ENCODE assay signal across 1 cellular context in genomic region chr19:47107953-47108746, GRCh38.
A peak's percentile ranks its signal among the peaks of the same experiment; 100 is the strongest.
TF ChIP-seq lines count a peak whose summit lies in the region.

No MANE protein-coding gene starts in this region.

TF ChIP-seq in GM12878, 131 proteins besides CTCF, POLR2A, EP300 and RAD21:
- TF ChIP-seq, protein P1, sequence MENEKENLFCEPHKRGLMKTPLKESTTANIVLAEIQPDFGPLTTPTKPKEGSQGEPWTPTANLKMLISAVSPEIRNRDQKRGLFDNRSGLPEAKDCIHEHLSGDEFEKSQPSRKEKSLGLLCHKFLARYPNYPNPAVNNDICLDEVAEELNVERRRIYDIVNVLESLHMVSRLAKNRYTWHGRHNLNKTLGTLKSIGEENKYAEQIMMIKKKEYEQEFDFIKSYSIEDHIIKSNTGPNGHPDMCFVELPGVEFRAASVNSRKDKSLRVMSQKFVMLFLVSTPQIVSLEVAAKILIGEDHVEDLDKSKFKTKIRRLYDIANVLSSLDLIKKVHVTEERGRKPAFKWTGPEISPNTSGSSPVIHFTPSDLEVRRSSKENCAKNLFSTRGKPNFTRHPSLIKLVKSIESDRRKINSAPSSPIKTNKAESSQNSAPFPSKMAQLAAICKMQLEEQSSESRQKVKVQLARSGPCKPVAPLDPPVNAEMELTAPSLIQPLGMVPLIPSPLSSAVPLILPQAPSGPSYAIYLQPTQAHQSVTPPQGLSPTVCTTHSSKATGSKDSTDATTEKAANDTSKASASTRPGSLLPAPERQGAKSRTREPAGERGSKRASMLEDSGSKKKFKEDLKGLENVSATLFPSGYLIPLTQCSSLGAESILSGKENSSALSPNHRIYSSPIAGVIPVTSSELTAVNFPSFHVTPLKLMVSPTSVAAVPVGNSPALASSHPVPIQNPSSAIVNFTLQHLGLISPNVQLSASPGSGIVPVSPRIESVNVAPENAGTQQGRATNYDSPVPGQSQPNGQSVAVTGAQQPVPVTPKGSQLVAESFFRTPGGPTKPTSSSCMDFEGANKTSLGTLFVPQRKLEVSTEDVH (IDR thresholded peaks at IDR 0.05; ENCODE audit: low read depth, partially characterized antibody) = no peak
- TF ChIP-seq PBX3 (IDR thresholded peaks at IDR 0.05; ENCODE audit: insufficient replicate concordance, low read depth, low read length) = peak; percentile 9
